In the genomic region with DNA sequence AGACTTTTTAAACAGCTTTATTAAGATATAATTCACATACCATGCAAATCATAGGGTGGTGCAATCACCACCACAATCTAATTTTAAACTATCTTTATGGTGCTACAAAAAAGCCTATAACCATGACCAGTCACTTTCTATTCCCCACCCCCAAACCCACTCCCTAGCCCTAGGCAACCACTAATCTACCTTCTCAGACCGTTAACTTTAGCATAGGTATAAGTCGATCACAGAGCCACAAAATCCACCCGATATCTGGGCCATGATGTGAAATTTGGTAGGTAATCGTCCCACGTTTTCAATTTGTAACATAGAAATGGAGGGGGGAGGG, we compare ENCODE assay signal across 8 cellular contexts. TPM values are rescaled to one million over a fixed set of nuclear protein-coding genes. Genes with fewer than 3 reads are reported as not detected.
DNase-seq lines count a peak whose midpoint lies in the region; ATAC-seq and TF ChIP-seq lines count a peak whose summit lies in the region.

No MANE protein-coding gene starts in this region.

- H3K9ac ChIP-seq in skeletal muscle tissue (ENCODE audit: low read depth in 1 of 3, low read length in 3 of 3): peak overlapping the region; percentile 96 to 99 (median 97)

- ATAC-seq in HG02852 (IDR thresholded peaks at IDR 0.05; ENCODE audit: unreplicated experiment): peak; percentile 24
- ATAC-seq in SK-N-SH treated with all-trans-retinoic acid at 6 μM for 48 hours: peak; percentile 41
- peak; percentile 45 for ATAC-seq in foreskin keratinocyte

- H3K27ac ChIP-seq in foreskin keratinocyte (peak overlapping the region; percentile 86), skeletal muscle tissue (ENCODE audit: low read depth, low read length) (peak overlapping the region; percentile 94)

- H3K36me3 ChIP-seq in skeletal muscle tissue (ENCODE audit: control insufficient read depth in 3 of 3, insufficient read depth in 3 of 3, low read length in 3 of 3): peaks cover 15 to 30% (median 22%) of the 10 kb centered on the region in 3 donors

- H3K9me3 ChIP-seq in skeletal muscle tissue (ENCODE audit: control insufficient read depth in 3 of 3, low read length in 3 of 3): no peaks in the 10 kb centered on the region

- TF ChIP-seq CTCF in foreskin keratinocyte (conservative IDR thresholded peaks at IDR 0.05): no peak

- DNase-seq in foreskin keratinocyte (no peak), GM19240 (ENCODE audit: insufficient read length, low spot score) (no peak), DMS153 treated with DMSO at 0.1 percent for 48 hours (lab: John Stamatoyannopoulos, UW; ENCODE audit: unreplicated experiment) (no peak), foreskin melanocyte (no peak)

- H3K4me1 ChIP-seq in foreskin keratinocyte (no peaks in the 10 kb centered on the region), skeletal muscle tissue (ENCODE audit: control insufficient read depth in 3 of 3, insufficient read depth in 3 of 3, low read length in 3 of 3) (peaks cover 10 to 17% (median 10%) of the 10 kb centered on the region in 3 donors)

- H3K27me3 ChIP-seq in foreskin keratinocyte (no peaks in the 10 kb centered on the region), skeletal muscle tissue (ENCODE audit: control insufficient read depth in 3 of 3, insufficient read depth in 3 of 3, low read length in 3 of 3) (no peaks in the 10 kb centered on the region)

- H3K4me3 ChIP-seq in GM08714 (ENCODE audit: low read length) (peak overlapping the region; percentile 95), skeletal muscle tissue (ENCODE audit: low read length in 3 of 3) (peak overlapping the region; percentile 91 to 99 (median 98))

TF ChIP-seq in SK-N-SH treated with all-trans-retinoic acid at 6 μM for 48 hours, 23 proteins besides CTCF, POLR2A, EP300 and RAD21:
- TF ChIP-seq, protein P1, sequence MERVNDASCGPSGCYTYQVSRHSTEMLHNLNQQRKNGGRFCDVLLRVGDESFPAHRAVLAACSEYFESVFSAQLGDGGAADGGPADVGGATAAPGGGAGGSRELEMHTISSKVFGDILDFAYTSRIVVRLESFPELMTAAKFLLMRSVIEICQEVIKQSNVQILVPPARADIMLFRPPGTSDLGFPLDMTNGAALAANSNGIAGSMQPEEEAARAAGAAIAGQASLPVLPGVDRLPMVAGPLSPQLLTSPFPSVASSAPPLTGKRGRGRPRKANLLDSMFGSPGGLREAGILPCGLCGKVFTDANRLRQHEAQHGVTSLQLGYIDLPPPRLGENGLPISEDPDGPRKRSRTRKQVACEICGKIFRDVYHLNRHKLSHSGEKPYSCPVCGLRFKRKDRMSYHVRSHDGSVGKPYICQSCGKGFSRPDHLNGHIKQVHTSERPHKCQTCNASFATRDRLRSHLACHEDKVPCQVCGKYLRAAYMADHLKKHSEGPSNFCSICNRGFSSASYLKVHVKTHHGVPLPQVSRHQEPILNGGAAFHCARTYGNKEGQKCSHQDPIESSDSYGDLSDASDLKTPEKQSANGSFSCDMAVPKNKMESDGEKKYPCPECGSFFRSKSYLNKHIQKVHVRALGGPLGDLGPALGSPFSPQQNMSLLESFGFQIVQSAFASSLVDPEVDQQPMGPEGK (CRISPR knock-in tag; IDR thresholded peaks at IDR 0.05; ENCODE audit: borderline replicate concordance): 0 out of 2 replicates have a peak, but pooled peaks have one; percentile 24
- TF ChIP-seq BACH2 (CRISPR knock-in tag; IDR thresholded peaks at IDR 0.05; ENCODE audit: borderline replicate concordance) (no peak), ISL1 (CRISPR knock-in tag; IDR thresholded peaks at IDR 0.05) (no peak)

RNA-seq across cellular contexts. Expression of gene POM121, which starts 0.5 kb away (rescaled TPM):
- total RNA-seq in foreskin keratinocyte (17.4 and 19.2 TPM in 2 replicates), skeletal muscle tissue (6.3 TPM)
- polyA plus RNA-seq in foreskin keratinocyte: 8.6 and 12.7 TPM in 2 replicates

RNA-seq across cellular contexts. Expression of gene TRIM74, which starts 44.9 kb away (rescaled TPM):
- total RNA-seq in foreskin keratinocyte: 0.07 TPM in 1 of 2 replicates, not detected in the other
- 0.04 TPM in 1 of 2 replicates, not detected in the other for polyA plus RNA-seq in foreskin keratinocyte
- total RNA-seq in skeletal muscle tissue: not detected
